ENCODE assay signal across 9 cellular contexts in genomic region chr14:90383731-90384542, GRCh38. TPM values are rescaled to one million over a fixed set of nuclear protein-coding genes. Genes with fewer than 3 reads are reported as not detected.
DNase-seq lines count a peak whose midpoint lies in the region; ATAC-seq and TF ChIP-seq lines count a peak whose summit lies in the region.
"Had no signal": no experiment of that assay in that cellular context is flagged by ENCODE, and none has a peak within 500 bp of the region (broad histone marks: within the 10 kb centered on the region; RNA-seq: fewer than 3 reads in every experiment).

No MANE protein-coding gene starts in this region.

- intact Hi-C loops in CD8-positive, alpha-beta T cell (cut with DNase I, micrococcal nuclease), result loop anchor here (1.0 to 10.0 kb wide), 14 partner anchors 12 to 1829 kb away; partner anchors contain the start of genes PSMC1 (in 2 of the 2), ATXN3 (in 1 of the 2), CALM1 (in 1 of the 2) and EFCAB11 (in 1 of the 2)

- no peak overlapping the region for H3K27ac Mint-ChIP-seq in CD8-positive, alpha-beta T cell
- H3K27ac Mint-ChIP-seq: IgD-negative memory B cell had no signal

- H3K9me3 ChIP-seq in CD8-positive, alpha-beta T cell (ENCODE audit: low read length), result no peaks in the 10 kb centered on the region

- CTCF ChIA-PET in CD8-positive, alpha-beta T cell (lab: Charles Lee), result interaction anchor here (0.8 to 10.4 kb wide), 6 partner anchors 10 to 1452 kb away, joined by 3 to 77 read pairs (median 8); partner anchors contain the start of gene CALM1

- TF ChIP-seq CTCF in CD8-positive, alpha-beta T cell (IDR thresholded peaks at IDR 0.05), result no peak
- TF ChIP-seq CTCF in WI38 (IDR thresholded peaks at IDR 0.05; ENCODE audit: low read depth, low read length), result no peak

- H3K36me3 Mint-ChIP-seq in CD8-positive, alpha-beta T cell, result no peaks in the 10 kb centered on the region

- H3K4me3 ChIP-seq in CD8-positive, alpha-beta T cell (ENCODE audit: low read depth, low read length), result peak overlapping the region; percentile 88
- H3K4me3 ChIP-seq in WI38 (ENCODE audit: low read depth, low read length), result peak overlapping the region; percentile 62

- H3K27ac ChIP-seq in CD8-positive, alpha-beta T cell (ENCODE audit: low read depth, low read length), result peak overlapping the region; percentile 100

- H3K27me3 ChIP-seq in CD8-positive, alpha-beta T cell (ENCODE audit: insufficient read depth, low read length), result no peaks in the 10 kb centered on the region

- POLR2A ChIA-PET in CD8-positive, alpha-beta T cell (lab: Charles Lee), result interaction anchor here (0.6 to 9.0 kb wide), 20 partner anchors 8 to 1737 kb away, joined by 3 to 307 read pairs (median 6); partner anchors contain the start of genes CALM1, CPSF2, NDUFB1 and NRDE2

- DNase-seq in CD8-positive, alpha-beta T cell, result peak; percentile 32 to 84 (median 65)
- DNase-seq in NCI-H1092 treated with DMSO at 0.1 percent for 48 hours (lab: John Stamatoyannopoulos, UW) (peak; percentile 73), cerebellar cortex (ENCODE audit: low spot score) (peak; percentile 79), left kidney (ENCODE audit: low read depth, low spot score) (peak; percentile 84), retina (no peak)
- peak; percentile 53 for DNase-seq in stimulated activated CD4-positive, alpha-beta T cell treated with anti-CD3 and anti-CD28 coated beads, Interleukin-4, amount 100 ng/mL, for 24 hours

- H3K27me3 Mint-ChIP-seq in CD8-positive, alpha-beta T cell (ENCODE audit: low read depth), result no peaks in the 10 kb centered on the region
- H3K27me3 Mint-ChIP-seq: IgD-negative memory B cell had no signal

- H3K4me1 ChIP-seq in CD8-positive, alpha-beta T cell (ENCODE audit: insufficient read depth, low read length), result peaks cover 23% of the 10 kb centered on the region

- peaks cover 28% of the 10 kb centered on the region for H3K4me1 Mint-ChIP-seq in CD8-positive, alpha-beta T cell (ENCODE audit: low read depth)

- H3K4me3 Mint-ChIP-seq in CD8-positive, alpha-beta T cell, result no peak overlapping the region
- H3K4me3 Mint-ChIP-seq: IgD-negative memory B cell had no signal

- peak; percentile 51 for ATAC-seq in CD8-positive, alpha-beta T cell
- peak; percentile 14 for ATAC-seq in GM21619 (IDR thresholded peaks at IDR 0.05; ENCODE audit: unreplicated experiment)

- H3K9me3 Mint-ChIP-seq in CD8-positive, alpha-beta T cell, result no peaks in the 10 kb centered on the region
- H3K9me3 Mint-ChIP-seq: IgD-negative memory B cell had no signal

- no peaks in the 10 kb centered on the region for H3K36me3 ChIP-seq in CD8-positive, alpha-beta T cell (ENCODE audit: insufficient read depth, low read length)

RNA-seq across cellular contexts. Expression of gene CALM1, which starts 12.9 kb away (rescaled TPM):
- 1,000 to 10,000 TPM in 1 of 2 experiments, 100 to 1,000 TPM in 1; 988 to 1,053 TPM for total RNA-seq in CD8-positive, alpha-beta T cell

RNA-seq across cellular contexts. Expression of gene NRDE2, which starts 52.2 kb away (rescaled TPM):
- 10 to 100 TPM; 22.8 to 23.0 TPM for total RNA-seq in CD8-positive, alpha-beta T cell
